1 cellular context compared by ENCODE assay signal in genomic region chr4:142350886-142351285, GRCh38.
TF ChIP-seq lines count a peak whose summit lies in the region.

No MANE protein-coding gene starts in this region.

TF ChIP-seq in endothelial cell of umbilical vein, 7 proteins besides CTCF, POLR2A, EP300 and RAD21:
- TF ChIP-seq POLR2AphosphoS5 (IDR thresholded peaks at IDR 0.05; ENCODE audit: insufficient read depth, low read depth, low read length) (no peak), JUN (IDR thresholded peaks at IDR 0.05; ENCODE audit: borderline replicate concordance, insufficient read depth, insufficient read length, low read depth) (no peak), GATA2 (IDR thresholded peaks at IDR 0.05; ENCODE audit: insufficient read depth, insufficient read length, low read depth, low read length) (no peak), MYC (IDR thresholded peaks at IDR 0.05; ENCODE audit: low read depth, low read length) (no peak), FOS (IDR thresholded peaks at IDR 0.05; ENCODE audit: borderline replicate concordance, insufficient read depth, low read length) (no peak), MAX (IDR thresholded peaks at IDR 0.05; ENCODE audit: insufficient read depth, insufficient read length) (no peak)
